9 cellular contexts compared by ENCODE assay signal in genomic region chr1:111690306-111690617, GRCh38. TPM values are rescaled to one million over a fixed set of nuclear protein-coding genes. Genes with fewer than 3 reads are reported as not detected.
DNase-seq lines count a peak whose midpoint lies in the region; ATAC-seq and TF ChIP-seq lines count a peak whose summit lies in the region.
"Had no signal": no experiment of that assay in that cellular context is flagged by ENCODE, and none has a peak within 500 bp of the region (broad histone marks: within the 10 kb centered on the region; RNA-seq: fewer than 3 reads in every experiment).

No MANE protein-coding gene starts in this region.

- peak; percentile 92 for ATAC-seq in SK-N-SH treated with all-trans-retinoic acid at 6 μM for 48 hours
- ATAC-seq in heart right ventricle = peak; percentile 26 to 59 (median 52)
- no peak for ATAC-seq in stimulated activated effector memory CD8-positive, alpha-beta T cell treated with anti-CD3 and anti-CD28 coated beads, Interleukin-12 subunit alpha, Interleukin-12 subunit beta, amount 100 ng/mL, for 72 hours
- ATAC-seq in HG03457 (IDR thresholded peaks at IDR 0.05; ENCODE audit: unreplicated experiment) = no peak
- no peak for ATAC-seq in HG03139 (IDR thresholded peaks at IDR 0.05; ENCODE audit: unreplicated experiment)
- ATAC-seq in activated CD8-positive, alpha-beta T cell treated with anti-CD3 and anti-CD28 coated beads, Interleukin-2, amount 10 ng/mL, durations not matched to agents 7 days and 5 days = no peak

- peak; percentile 72 for DNase-seq in DMS 273 (lab: John Stamatoyannopoulos, UW; ENCODE audit: unreplicated experiment)
- no peak for DNase-seq in DMS 273 treated with DMSO at 0.1 percent for 48 hours (lab: John Stamatoyannopoulos, UW)
- peak in 1 of 2 donors; percentile 67 for DNase-seq in heart right ventricle
- DNase-seq in stimulated activated effector memory CD8-positive, alpha-beta T cell treated with anti-CD3 and anti-CD28 coated beads, Interleukin-12 subunit alpha, Interleukin-12 subunit beta, amount 100 ng/mL, for 72 hours (ENCODE audit: low spot score in 2 of 2) = no peak
- no peak for DNase-seq in activated CD8-positive, alpha-beta T cell treated with anti-CD3 and anti-CD28 coated beads, Interleukin-2, amount 10 ng/mL, durations not matched to agents 7 days and 5 days

- no peaks in the 10 kb centered on the region for H3K27me3 ChIP-seq in heart right ventricle

- H3K9me3 ChIP-seq in heart right ventricle = peaks cover 0 to 15% (median 2%) of the 10 kb centered on the region in 11 donors

- H3K4me1 ChIP-seq in heart right ventricle = peaks cover 0 to 30% (median 24%) of the 10 kb centered on the region in 9 donors

- intact Hi-C loops in heart right ventricle (cut with DNase I) = loop anchor here in 1 of 10 donors (5.0 kb wide), 1 partner anchor 538 kb away; no protein-coding TSS in a partner anchor

- POLR2A ChIA-PET in activated CD8-positive, alpha-beta T cell treated with anti-CD3 and anti-CD28 coated beads, Interleukin-2, amount 10 ng/mL, durations not matched to agents 7 days and 5 days (lab: Charles Lee) = no interaction called here

- no peak for TF ChIP-seq CTCF in heart right ventricle (IDR thresholded peaks at IDR 0.05)

- H3K9me3 Mint-ChIP-seq in stimulated activated effector memory CD8-positive, alpha-beta T cell treated with anti-CD3 and anti-CD28 coated beads, Interleukin-12 subunit alpha, Interleukin-12 subunit beta, amount 100 ng/mL, for 72 hours = no peaks in the 10 kb centered on the region
- no peaks in the 10 kb centered on the region for H3K9me3 Mint-ChIP-seq in activated CD8-positive, alpha-beta T cell treated with anti-CD3 and anti-CD28 coated beads, Interleukin-2, amount 10 ng/mL, durations not matched to agents 7 days and 5 days (ENCODE audit: insufficient read depth)

- peaks cover 0 to 43% (median 5%) of the 10 kb centered on the region in 9 donors for H3K36me3 ChIP-seq in heart right ventricle

- H3K27ac ChIP-seq in heart right ventricle = peak overlapping the region in 1 of 10 donors; percentile 38
- H3K27ac ChIP-seq: 22Rv1 had no signal

- H3K27ac Mint-ChIP-seq in stimulated activated effector memory CD8-positive, alpha-beta T cell treated with anti-CD3 and anti-CD28 coated beads, Interleukin-12 subunit alpha, Interleukin-12 subunit beta, amount 100 ng/mL, for 72 hours = peak overlapping the region; percentile 46
- no peak overlapping the region for H3K27ac Mint-ChIP-seq in activated CD8-positive, alpha-beta T cell treated with anti-CD3 and anti-CD28 coated beads, Interleukin-2, amount 10 ng/mL, durations not matched to agents 7 days and 5 days

- peaks cover 97% of the 10 kb centered on the region for H3K36me3 Mint-ChIP-seq in stimulated activated effector memory CD8-positive, alpha-beta T cell treated with anti-CD3 and anti-CD28 coated beads, Interleukin-12 subunit alpha, Interleukin-12 subunit beta, amount 100 ng/mL, for 72 hours
- H3K36me3 Mint-ChIP-seq in activated CD8-positive, alpha-beta T cell treated with anti-CD3 and anti-CD28 coated beads, Interleukin-2, amount 10 ng/mL, durations not matched to agents 7 days and 5 days (ENCODE audit: low read depth) = peaks cover 58% of the 10 kb centered on the region

- H3K27me3 Mint-ChIP-seq in activated CD8-positive, alpha-beta T cell treated with anti-CD3 and anti-CD28 coated beads, Interleukin-2, amount 10 ng/mL, durations not matched to agents 7 days and 5 days (ENCODE audit: low read depth) = no peaks in the 10 kb centered on the region

- no peak overlapping the region for H3K4me3 Mint-ChIP-seq in stimulated activated effector memory CD8-positive, alpha-beta T cell treated with anti-CD3 and anti-CD28 coated beads, Interleukin-12 subunit alpha, Interleukin-12 subunit beta, amount 100 ng/mL, for 72 hours
- no peak overlapping the region for H3K4me3 Mint-ChIP-seq in activated CD8-positive, alpha-beta T cell treated with anti-CD3 and anti-CD28 coated beads, Interleukin-2, amount 10 ng/mL, durations not matched to agents 7 days and 5 days

- H3K4me3 ChIP-seq in heart right ventricle = no peak overlapping the region

- CTCF ChIA-PET in activated CD8-positive, alpha-beta T cell treated with anti-CD3 and anti-CD28 coated beads, Interleukin-2, amount 10 ng/mL, durations not matched to agents 7 days and 5 days (lab: Charles Lee) = interaction anchor here (1.1 to 2.3 kb wide), 2 partner anchors 10 to 57 kb away, joined by 4 to 7 read pairs; no protein-coding TSS in a partner anchor

- H3K4me1 Mint-ChIP-seq in stimulated activated effector memory CD8-positive, alpha-beta T cell treated with anti-CD3 and anti-CD28 coated beads, Interleukin-12 subunit alpha, Interleukin-12 subunit beta, amount 100 ng/mL, for 72 hours = peaks cover 74% of the 10 kb centered on the region
- H3K4me1 Mint-ChIP-seq in activated CD8-positive, alpha-beta T cell treated with anti-CD3 and anti-CD28 coated beads, Interleukin-2, amount 10 ng/mL, durations not matched to agents 7 days and 5 days (ENCODE audit: low read depth) = peaks cover 16% of the 10 kb centered on the region

TF ChIP-seq in SK-N-SH treated with all-trans-retinoic acid at 6 μM for 48 hours, 23 proteins besides CTCF, POLR2A, EP300 and RAD21:
- no peak for TF ChIP-seq GLIS3 (CRISPR knock-in tag; IDR thresholded peaks at IDR 0.05)
- no peak for TF ChIP-seq ARNTL (CRISPR knock-in tag; IDR thresholded peaks at IDR 0.05; ENCODE audit: borderline replicate concordance, low read depth)
- no peak for TF ChIP-seq CREB5 (CRISPR knock-in tag; IDR thresholded peaks at IDR 0.05; ENCODE audit: low read depth)
- no peak for TF ChIP-seq ESRRG (CRISPR knock-in tag; IDR thresholded peaks at IDR 0.05)
- no peak for TF ChIP-seq RARB (CRISPR knock-in tag; IDR thresholded peaks at IDR 0.05)
- TF ChIP-seq ISL1 (CRISPR knock-in tag; IDR thresholded peaks at IDR 0.05) = no peak
- no peak for TF ChIP-seq ZNF70 (CRISPR knock-in tag; IDR thresholded peaks at IDR 0.05)
- no peak for TF ChIP-seq TSHZ2 (CRISPR knock-in tag; IDR thresholded peaks at IDR 0.05)
- TF ChIP-seq BACH2 (CRISPR knock-in tag; IDR thresholded peaks at IDR 0.05; ENCODE audit: borderline replicate concordance) = no peak

RNA-seq across cellular contexts. Expression of gene INKA2, which starts 48.9 kb away (rescaled TPM):
- total RNA-seq in heart right ventricle = 10 to 100 TPM in 9 of 10 donors, 1 to 10 TPM in 1; 8.7 to 34.6 (median 14.8) TPM
- 1 to 10 TPM; 6.8 to 9.9 TPM for polyA plus RNA-seq in heart right ventricle
- 1 to 10 TPM; 4.1 to 4.3 TPM for total RNA-seq in activated CD8-positive, alpha-beta T cell treated with anti-CD3 and anti-CD28 coated beads, Interleukin-2, amount 10 ng/mL, durations not matched to agents 7 days and 5 days

Comparison
In these comparisons a context has a peak if more than half of its experiments do, and no peak if none do; other contexts are left out.
1. ATAC-seq: peak in SK-N-SH treated with all-trans-retinoic acid at 6 μM for 48 hours (single experiment) and heart right ventricle (8 of 8); none in stimulated activated effector memory CD8-positive, alpha-beta T cell treated with anti-CD3 and anti-CD28 coated beads, Interleukin-12 subunit alpha, Interleukin-12 subunit beta, amount 100 ng/mL, for 72 hours (single experiment), HG03457 (single experiment), HG03139 (single experiment) and activated CD8-positive, alpha-beta T cell treated with anti-CD3 and anti-CD28 coated beads, Interleukin-2, amount 10 ng/mL, durations not matched to agents 7 days and 5 days (single experiment).